In genomic region chr7:106717997-106718871, GRCh38 we compare ENCODE assay signal across 1 cellular context.
TF ChIP-seq lines count a peak whose summit lies in the region.

No MANE protein-coding gene starts in this region.

TF ChIP-seq in K562, 482 proteins besides CTCF, POLR2A, EP300 and RAD21 (continued from another document and continues in another):
- TF ChIP-seq, protein P1, sequence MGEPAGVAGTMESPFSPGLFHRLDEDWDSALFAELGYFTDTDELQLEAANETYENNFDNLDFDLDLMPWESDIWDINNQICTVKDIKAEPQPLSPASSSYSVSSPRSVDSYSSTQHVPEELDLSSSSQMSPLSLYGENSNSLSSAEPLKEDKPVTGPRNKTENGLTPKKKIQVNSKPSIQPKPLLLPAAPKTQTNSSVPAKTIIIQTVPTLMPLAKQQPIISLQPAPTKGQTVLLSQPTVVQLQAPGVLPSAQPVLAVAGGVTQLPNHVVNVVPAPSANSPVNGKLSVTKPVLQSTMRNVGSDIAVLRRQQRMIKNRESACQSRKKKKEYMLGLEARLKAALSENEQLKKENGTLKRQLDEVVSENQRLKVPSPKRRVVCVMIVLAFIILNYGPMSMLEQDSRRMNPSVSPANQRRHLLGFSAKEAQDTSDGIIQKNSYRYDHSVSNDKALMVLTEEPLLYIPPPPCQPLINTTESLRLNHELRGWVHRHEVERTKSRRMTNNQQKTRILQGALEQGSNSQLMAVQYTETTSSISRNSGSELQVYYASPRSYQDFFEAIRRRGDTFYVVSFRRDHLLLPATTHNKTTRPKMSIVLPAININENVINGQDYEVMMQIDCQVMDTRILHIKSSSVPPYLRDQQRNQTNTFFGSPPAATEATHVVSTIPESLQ (CRISPR knock-in tag; IDR thresholded peaks at IDR 0.05): no peak; the same call in 1 of the 2 replicates
- TF ChIP-seq RBBP5 (IDR thresholded peaks at IDR 0.05; ENCODE audit: borderline replicate concordance, insufficient read depth, low read length, poor library complexity, severe bottlenecking): no peak
- no peak for TF ChIP-seq RBFOX2 (IDR thresholded peaks at IDR 0.05; ENCODE audit: low read depth, low read length)
- TF ChIP-seq RBM15 (IDR thresholded peaks at IDR 0.05; ENCODE audit: insufficient read depth, low read length): no peak
- no peak for TF ChIP-seq ZNF436 (CRISPR knock-in tag; IDR thresholded peaks at IDR 0.05)
- TF ChIP-seq TARDBP (IDR thresholded peaks at IDR 0.05): no peak
- no peak for TF ChIP-seq POLR3G (IDR thresholded peaks at IDR 0.05; ENCODE audit: extremely low read depth, insufficient read length, insufficient replicate concordance)
- TF ChIP-seq ZNF655 (CRISPR knock-in tag; IDR thresholded peaks at IDR 0.05): no peak
- no peak for TF ChIP-seq ZFP36 (IDR thresholded peaks at IDR 0.05; ENCODE audit: low read depth, low read length, partially characterized antibody)
- TF ChIP-seq NFIC (IDR thresholded peaks at IDR 0.05): no peak
- TF ChIP-seq ZNF316 (IDR thresholded peaks at IDR 0.05): peak; percentile 68
- peak; percentile 38; the same call in 1 of the 2 replicates for TF ChIP-seq CXXC5 (CRISPR knock-in tag; IDR thresholded peaks at IDR 0.05)
- TF ChIP-seq MLLT1 (IDR thresholded peaks at IDR 0.05): peak in 1 of 2 experiments; percentile 73; a peak in 2 of 4 replicates
- TF ChIP-seq ZNF324 (CRISPR knock-in tag; IDR thresholded peaks at IDR 0.05): no peak; the same call in 1 of the 2 replicates
- peak; percentile 63 for TF ChIP-seq CBFA2T2 (conservative IDR thresholded peaks at IDR 0.05)
- no peak for TF ChIP-seq U2AF2 (optimal IDR thresholded peaks at IDR 0.05; ENCODE audit: low read depth, low read length)
- TF ChIP-seq BHLHE40 (IDR thresholded peaks at IDR 0.05; ENCODE audit: low read length): peak; percentile 68; the same call in 1 of the 2 replicates
- peak; percentile 96 for TF ChIP-seq ETV5 (CRISPR knock-in tag; IDR thresholded peaks at IDR 0.05; ENCODE audit: low read depth)
- no peak for TF ChIP-seq MITF (IDR thresholded peaks at IDR 0.05)
- TF ChIP-seq SRSF9 (IDR thresholded peaks at IDR 0.05; ENCODE audit: borderline replicate concordance, low read depth, low read length): no peak
- TF ChIP-seq ARID4B (CRISPR knock-in tag; IDR thresholded peaks at IDR 0.05): no peak
- peak; percentile 77 for TF ChIP-seq TCF3 (CRISPR knock-in tag; IDR thresholded peaks at IDR 0.05)
- no peak for TF ChIP-seq POLR3A (IDR thresholded peaks at IDR 0.05; ENCODE audit: borderline replicate concordance, extremely low read depth, insufficient read depth, insufficient read length)
- TF ChIP-seq, protein P2, sequence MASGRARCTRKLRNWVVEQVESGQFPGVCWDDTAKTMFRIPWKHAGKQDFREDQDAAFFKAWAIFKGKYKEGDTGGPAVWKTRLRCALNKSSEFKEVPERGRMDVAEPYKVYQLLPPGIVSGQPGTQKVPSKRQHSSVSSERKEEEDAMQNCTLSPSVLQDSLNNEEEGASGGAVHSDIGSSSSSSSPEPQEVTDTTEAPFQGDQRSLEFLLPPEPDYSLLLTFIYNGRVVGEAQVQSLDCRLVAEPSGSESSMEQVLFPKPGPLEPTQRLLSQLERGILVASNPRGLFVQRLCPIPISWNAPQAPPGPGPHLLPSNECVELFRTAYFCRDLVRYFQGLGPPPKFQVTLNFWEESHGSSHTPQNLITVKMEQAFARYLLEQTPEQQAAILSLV (tag; IDR thresholded peaks at IDR 0.05): no peak
- no peak for TF ChIP-seq LARP7 (IDR thresholded peaks at IDR 0.05)
- TF ChIP-seq, protein P3, sequence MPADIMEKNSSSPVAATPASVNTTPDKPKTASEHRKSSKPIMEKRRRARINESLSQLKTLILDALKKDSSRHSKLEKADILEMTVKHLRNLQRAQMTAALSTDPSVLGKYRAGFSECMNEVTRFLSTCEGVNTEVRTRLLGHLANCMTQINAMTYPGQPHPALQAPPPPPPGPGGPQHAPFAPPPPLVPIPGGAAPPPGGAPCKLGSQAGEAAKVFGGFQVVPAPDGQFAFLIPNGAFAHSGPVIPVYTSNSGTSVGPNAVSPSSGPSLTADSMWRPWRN (IDR thresholded peaks at IDR 0.05; ENCODE audit: low read depth): peak; percentile 81
- TF ChIP-seq ZNF12 (CRISPR knock-in tag; IDR thresholded peaks at IDR 0.05): no peak
- TF ChIP-seq FOXA1 (IDR thresholded peaks at IDR 0.05; ENCODE audit: borderline replicate concordance): no peak
- no peak for TF ChIP-seq ZC3H4 (CRISPR knock-in tag; IDR thresholded peaks at IDR 0.05; ENCODE audit: borderline replicate concordance)
- no peak for TF ChIP-seq PCBP1 (IDR thresholded peaks at IDR 0.05; ENCODE audit: low read depth, low read length, poor library complexity, severe bottlenecking)
- no peak for TF ChIP-seq NCOA4 (IDR thresholded peaks at IDR 0.05; ENCODE audit: partially characterized antibody)
- no peak for TF ChIP-seq ZBTB43 (CRISPR knock-in tag; IDR thresholded peaks at IDR 0.05)
- TF ChIP-seq PRPF4 (IDR thresholded peaks at IDR 0.05; ENCODE audit: insufficient read depth, low read depth, low read length, poor library complexity, severe bottlenecking): no peak
- peak; percentile 79 for TF ChIP-seq NCOR1 (IDR thresholded peaks at IDR 0.05)
- TF ChIP-seq NR2C1 (IDR thresholded peaks at IDR 0.05): no peak
- no peak for TF ChIP-seq NR2C1 (tag; IDR thresholded peaks at IDR 0.05)
- no peak for TF ChIP-seq CHCHD3 (CRISPR knock-in tag; IDR thresholded peaks at IDR 0.05)
- no peak for TF ChIP-seq ZSCAN32 (CRISPR knock-in tag; IDR thresholded peaks at IDR 0.05)
- no peak for TF ChIP-seq ZNF75A (CRISPR knock-in tag; IDR thresholded peaks at IDR 0.05)
- no peak for TF ChIP-seq ZNF3 (CRISPR knock-in tag; IDR thresholded peaks at IDR 0.05)
- no peak for TF ChIP-seq ZNF79 (CRISPR knock-in tag; IDR thresholded peaks at IDR 0.05; ENCODE audit: low read depth)
- TF ChIP-seq ZNF668 (CRISPR knock-in tag; IDR thresholded peaks at IDR 0.05): 0 out of 2 replicates have a peak, but pooled peaks have one; percentile 20
- TF ChIP-seq, protein P4, sequence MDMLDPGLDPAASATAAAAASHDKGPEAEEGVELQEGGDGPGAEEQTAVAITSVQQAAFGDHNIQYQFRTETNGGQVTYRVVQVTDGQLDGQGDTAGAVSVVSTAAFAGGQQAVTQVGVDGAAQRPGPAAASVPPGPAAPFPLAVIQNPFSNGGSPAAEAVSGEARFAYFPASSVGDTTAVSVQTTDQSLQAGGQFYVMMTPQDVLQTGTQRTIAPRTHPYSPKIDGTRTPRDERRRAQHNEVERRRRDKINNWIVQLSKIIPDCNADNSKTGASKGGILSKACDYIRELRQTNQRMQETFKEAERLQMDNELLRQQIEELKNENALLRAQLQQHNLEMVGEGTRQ (CRISPR knock-in tag; IDR thresholded peaks at IDR 0.05): no peak
- no peak for TF ChIP-seq CCNT2 (IDR thresholded peaks at IDR 0.05; ENCODE audit: borderline replicate concordance, extremely low read depth, insufficient read length, low read depth, low read length)
- TF ChIP-seq, protein P5, sequence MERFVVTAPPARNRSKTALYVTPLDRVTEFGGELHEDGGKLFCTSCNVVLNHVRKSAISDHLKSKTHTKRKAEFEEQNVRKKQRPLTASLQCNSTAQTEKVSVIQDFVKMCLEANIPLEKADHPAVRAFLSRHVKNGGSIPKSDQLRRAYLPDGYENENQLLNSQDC (CRISPR knock-in tag; IDR thresholded peaks at IDR 0.05): no peak
- TF ChIP-seq SAP30 (IDR thresholded peaks at IDR 0.05; ENCODE audit: borderline replicate concordance, insufficient read depth, low read depth, low read length, poor library complexity, severe bottlenecking): no peak
- TF ChIP-seq MBD2 (IDR thresholded peaks at IDR 0.05; ENCODE audit: borderline replicate concordance, low read depth): peak; percentile 73
- TF ChIP-seq PTRF (tag; IDR thresholded peaks at IDR 0.05): no peak
- no peak for TF ChIP-seq ZNF133 (CRISPR knock-in tag; IDR thresholded peaks at IDR 0.05)
- TF ChIP-seq FOXP1 (CRISPR knock-in tag; IDR thresholded peaks at IDR 0.05): no peak
- peak; percentile 96 for TF ChIP-seq JUN (IDR thresholded peaks at IDR 0.05; ENCODE audit: borderline replicate concordance, low read depth, low read length)
- no peak for TF ChIP-seq JUN (CRISPR knock-in tag; IDR thresholded peaks at IDR 0.05; ENCODE audit: borderline replicate concordance)
- TF ChIP-seq ARHGAP35 (IDR thresholded peaks at IDR 0.05; ENCODE audit: partially characterized antibody): no peak
- no peak for TF ChIP-seq ZBTB5 (IDR thresholded peaks at IDR 0.05)
- TF ChIP-seq ZZZ3 (IDR thresholded peaks at IDR 0.05): no peak
- no peak for TF ChIP-seq PPARD (CRISPR knock-in tag; IDR thresholded peaks at IDR 0.05)
